ENCODE assay signal across 24 cellular contexts in genomic region chr13:93352616-93353015, GRCh38.
"Had no signal": no experiment of that assay in that cellular context is flagged by ENCODE, and none has a peak within 500 bp of the region (broad histone marks: within the 10 kb centered on the region; RNA-seq: fewer than 3 reads in every experiment).

No MANE protein-coding gene starts in this region.

- H3K27me3 Mint-ChIP-seq: naive B cell had no signal

- H3K27ac Mint-ChIP-seq: naive B cell; naive thymus-derived CD8-positive, alpha-beta T cell had no signal

- H3K9me3 ChIP-seq: esophagus squamous epithelium, gastrocnemius medialis, left lung, lower lobe of right lung, mucosa of descending colon had no signal

- DNase-seq: dermis blood vessel endothelial cell; dorsolateral prefrontal cortex; effector CD4-positive, alpha-beta T cell; effector memory CD4-positive, alpha-beta T cell; erythroblast; esophagus squamous epithelium; foreskin fibroblast; foreskin melanocyte; gastrocnemius medialis; glutamatergic neuron; head of caudate nucleus; heart right ventricle; hippocampal formation; left cardiac atrium; left lung; left ventricle myocardium superior; lower lobe of right lung; mesenchymal stem cell; mucosa of descending colon; naive B cell; naive thymus-derived CD8-positive, alpha-beta T cell had no signal

- H3K4me3 Mint-ChIP-seq: naive B cell; naive thymus-derived CD8-positive, alpha-beta T cell had no signal

- H3K36me3 ChIP-seq: esophagus squamous epithelium, gastrocnemius medialis, heart right ventricle, left lung, lower lobe of right lung had no signal

- ATAC-seq: esophagus mucosa; gastrocnemius medialis; heart right ventricle; left cardiac atrium; left lung; left ventricle myocardium superior; lower lobe of right lung; mucosa of descending colon; naive thymus-derived CD8-positive, alpha-beta T cell had no signal

- H3K27me3 ChIP-seq: dorsolateral prefrontal cortex, esophagus squamous epithelium, gastrocnemius medialis, heart right ventricle, left lung had no signal

- H3K27ac ChIP-seq: coronary artery, dorsolateral prefrontal cortex, epithelial cell of prostate, esophagus squamous epithelium, gastrocnemius medialis, heart right ventricle, left lung, lower lobe of right lung had no signal

- H3K4me1 ChIP-seq: esophagus squamous epithelium, gastrocnemius medialis, heart right ventricle, left lung, lower lobe of right lung had no signal

- H3K36me3 Mint-ChIP-seq: naive B cell; naive thymus-derived CD8-positive, alpha-beta T cell had no signal

- H3K4me1 Mint-ChIP-seq: naive B cell; naive thymus-derived CD8-positive, alpha-beta T cell had no signal

- H3K4me3 ChIP-seq: coronary artery, dorsolateral prefrontal cortex, esophagus squamous epithelium, gastrocnemius medialis, heart right ventricle, left lung, lower lobe of right lung, mucosa of descending colon had no signal
